In genomic region chr6:37176268-37177082, GRCh38 we compare ENCODE assay signal across 1 cellular context.
TF ChIP-seq lines count a peak whose summit lies in the region.

No MANE protein-coding gene starts in this region.

TF ChIP-seq in K562, 482 proteins besides CTCF, POLR2A, EP300 and RAD21 (continued from another document and continues in another):
- no peak for TF ChIP-seq ZNF740 (CRISPR knock-in tag; IDR thresholded peaks at IDR 0.05)
- 0 out of 4 replicates have a peak, but pooled peaks of 1 of the 2 experiments have one; percentile 33 for TF ChIP-seq ZNF740 (tag; IDR thresholded peaks at IDR 0.05)
- 0 out of 2 replicates have a peak, but pooled peaks have one; percentile 21 for TF ChIP-seq NCOA1 (IDR thresholded peaks at IDR 0.05; ENCODE audit: low read depth)
- TF ChIP-seq ZNF436 (CRISPR knock-in tag; IDR thresholded peaks at IDR 0.05) = peak; percentile 19; the same call in 1 of the 2 replicates
- TF ChIP-seq BACH1 (tag; IDR thresholded peaks at IDR 0.05) = peak; percentile 14; the same call in 1 of the 2 replicates
- TF ChIP-seq THAP7 (CRISPR knock-in tag; IDR thresholded peaks at IDR 0.05) = peak; percentile 87
- TF ChIP-seq ZBED1 (IDR thresholded peaks at IDR 0.05) = peak; percentile 32; the same call in 1 of the 2 replicates
- no peak; the same call in 1 of the 2 replicates for TF ChIP-seq ZNF347 (CRISPR knock-in tag; IDR thresholded peaks at IDR 0.05; ENCODE audit: low read depth)
- no peak for TF ChIP-seq SNAPC5 (CRISPR knock-in tag; IDR thresholded peaks at IDR 0.05)
- TF ChIP-seq OTX1 (CRISPR knock-in tag; IDR thresholded peaks at IDR 0.05) = peak; percentile 85; the same call in 1 of the 2 replicates
- no peak; the same call in 1 of the 2 replicates for TF ChIP-seq ZNF280B (CRISPR knock-in tag; IDR thresholded peaks at IDR 0.05)
- TF ChIP-seq HES1 (IDR thresholded peaks at IDR 0.05; ENCODE audit: low read depth) = 0 out of 2 replicates have a peak, but pooled peaks have one; percentile 12
- TF ChIP-seq ARID3A (IDR thresholded peaks at IDR 0.05; ENCODE audit: borderline replicate concordance, low read depth, low read length) = peak; percentile 26; the same call in 1 of the 2 replicates
- TF ChIP-seq CHD7 (IDR thresholded peaks at IDR 0.05; ENCODE audit: low read depth, low read length) = peak; percentile 80
- no peak for TF ChIP-seq XRCC5 (IDR thresholded peaks at IDR 0.05; ENCODE audit: low read depth, low read length)
- no peak for TF ChIP-seq STAT5B (CRISPR knock-in tag; IDR thresholded peaks at IDR 0.05)
- 0 out of 2 replicates have a peak, but pooled peaks have one; percentile 1 for TF ChIP-seq MAFF (IDR thresholded peaks at IDR 0.05; ENCODE audit: low read length)
- TF ChIP-seq THRA (IDR thresholded peaks at IDR 0.05) = no peak
- TF ChIP-seq ZNF780A (CRISPR knock-in tag; IDR thresholded peaks at IDR 0.05) = peak; percentile 88; the same call in 1 of the 2 replicates
- peak; percentile 13 to 14; a peak in 1 of 4 replicates for TF ChIP-seq HDAC1 (IDR thresholded peaks at IDR 0.05)
- TF ChIP-seq IRF9 (tag; IDR thresholded peaks at IDR 0.05) = no peak
- peak; percentile 66; the same call in 1 of the 2 replicates for TF ChIP-seq ZFPM2 (CRISPR knock-in tag; IDR thresholded peaks at IDR 0.05)
- peak; percentile 55; the same call in 1 of the 2 replicates for TF ChIP-seq ZNF449 (CRISPR knock-in tag; IDR thresholded peaks at IDR 0.05)
- no peak for TF ChIP-seq CREB3 (tag; conservative IDR thresholded peaks at IDR 0.05; ENCODE audit: low read depth)
- no peak for TF ChIP-seq HNRNPK (IDR thresholded peaks at IDR 0.05; ENCODE audit: low read depth, low read length, poor library complexity, severe bottlenecking)
- TF ChIP-seq NCOR1 (IDR thresholded peaks at IDR 0.05) = no peak
- TF ChIP-seq ZNF668 (CRISPR knock-in tag; IDR thresholded peaks at IDR 0.05) = peak; percentile 43; the same call in 1 of the 2 replicates
- no peak for TF ChIP-seq ZNF140 (CRISPR knock-in tag; IDR thresholded peaks at IDR 0.05)
- peak; percentile 43; the same call in 1 of the 2 replicates for TF ChIP-seq DNMT1 (IDR thresholded peaks at IDR 0.05)
- 0 out of 2 replicates have a peak, but pooled peaks have one; percentile 8 for TF ChIP-seq CBX5 (IDR thresholded peaks at IDR 0.05; ENCODE audit: borderline replicate concordance, low read depth)
- TF ChIP-seq CBFB (CRISPR knock-in tag; IDR thresholded peaks at IDR 0.05) = no peak
- no peak for TF ChIP-seq HMGN3 (IDR thresholded peaks at IDR 0.05; ENCODE audit: borderline replicate concordance, extremely low read depth, insufficient read length, low read depth, low read length)
- TF ChIP-seq SIN3A (IDR thresholded peaks at IDR 0.05; ENCODE audit: borderline replicate concordance in 2 of 2, control insufficient read depth in 1 of 2, low read depth in 2 of 2, low read length in 2 of 2) = no peak; a peak in 1 of 4 replicates
- TF ChIP-seq ZKSCAN3 (CRISPR knock-in tag; IDR thresholded peaks at IDR 0.05) = no peak
- TF ChIP-seq SMARCA4 (IDR thresholded peaks at IDR 0.05) = peak; percentile 49; the same call in 1 of the 2 replicates
